8 cellular contexts compared by ENCODE assay signal in genomic region chr16:88151141-88151524, GRCh38.
DNase-seq lines count a peak whose midpoint lies in the region; ATAC-seq and TF ChIP-seq lines count a peak whose summit lies in the region.
"Not testable (repeated sequence)": the region's sequence is repeated elsewhere in the genome, so short reads cannot be mapped to it uniquely, and the experiment has no call there.

No MANE protein-coding gene starts in this region.

- H3K36me3 ChIP-seq in colonic mucosa; lung (ENCODE audit: control insufficient read depth in 2 of 2, insufficient read depth in 2 of 2, low read length in 2 of 2); upper lobe of right lung: not testable (repeated sequence)

- H3K9me3 ChIP-seq in colonic mucosa; lung (ENCODE audit: control insufficient read depth in 2 of 2, insufficient read depth in 1 of 2, low read length in 1 of 2); upper lobe of right lung: not testable (repeated sequence)

- not testable (repeated sequence) for TF ChIP-seq CTCF in colonic mucosa (IDR thresholded peaks at IDR 0.05); lung (IDR thresholded peaks at IDR 0.05; ENCODE audit: control extremely low read depth, extremely low read depth); upper lobe of right lung (IDR thresholded peaks at IDR 0.05)

- WGBS in lung, 2 donors: 66 to 72% methylated on average over 23 to 26 of the region's 26 CpGs

- intact Hi-C loops in colonic mucosa (cut with DNase I); left ventricle myocardium superior (cut with micrococcal nuclease); upper lobe of right lung (cut with DNase I): not testable (repeated sequence)

- not testable (repeated sequence) for H3K27ac ChIP-seq in colonic mucosa; lung (ENCODE audit: low read depth in 1 of 2, low read length in 1 of 2); upper lobe of right lung

- DNase-seq in AG20443 (ENCODE audit: low spot score): peak; percentile 75
- DNase-seq in HK-2 (ENCODE audit: unreplicated experiment): peak; percentile 6
- DNase-seq in T1000 (lab: John Stamatoyannopoulos, UW): peak; percentile 7
- peak; percentile 29 for DNase-seq in colonic mucosa
- DNase-seq in left ventricle myocardium superior: peak; percentile 48
- not testable (repeated sequence) for DNase-seq in lung (ENCODE audit: low spot score)
- peak; percentile 24 for DNase-seq in renal cortical epithelial cell (ENCODE audit: low read depth)
- DNase-seq in upper lobe of right lung: peak; percentile 68

- not testable (repeated sequence) for H3K27me3 ChIP-seq in colonic mucosa; lung (ENCODE audit: control insufficient read depth, insufficient read depth); upper lobe of right lung

- H3K4me3 ChIP-seq in colonic mucosa, lung, upper lobe of right lung: not testable (repeated sequence)

- not testable (repeated sequence) for H3K4me1 ChIP-seq in colonic mucosa; lung (ENCODE audit: control insufficient read depth in 2 of 2, insufficient read depth in 2 of 2, low read length in 2 of 2); upper lobe of right lung

- not testable (repeated sequence) for H3K9ac ChIP-seq in colonic mucosa (ENCODE audit: low read depth in 2 of 2, low read length in 2 of 2)

- ATAC-seq in left ventricle myocardium superior: not testable (repeated sequence)
- ATAC-seq in lung (ENCODE audit: insufficient read depth, low FRiP score): peak; percentile 51
- ATAC-seq in upper lobe of right lung: peak; percentile 24
